9 cellular contexts compared by ENCODE assay signal in the genomic region with DNA sequence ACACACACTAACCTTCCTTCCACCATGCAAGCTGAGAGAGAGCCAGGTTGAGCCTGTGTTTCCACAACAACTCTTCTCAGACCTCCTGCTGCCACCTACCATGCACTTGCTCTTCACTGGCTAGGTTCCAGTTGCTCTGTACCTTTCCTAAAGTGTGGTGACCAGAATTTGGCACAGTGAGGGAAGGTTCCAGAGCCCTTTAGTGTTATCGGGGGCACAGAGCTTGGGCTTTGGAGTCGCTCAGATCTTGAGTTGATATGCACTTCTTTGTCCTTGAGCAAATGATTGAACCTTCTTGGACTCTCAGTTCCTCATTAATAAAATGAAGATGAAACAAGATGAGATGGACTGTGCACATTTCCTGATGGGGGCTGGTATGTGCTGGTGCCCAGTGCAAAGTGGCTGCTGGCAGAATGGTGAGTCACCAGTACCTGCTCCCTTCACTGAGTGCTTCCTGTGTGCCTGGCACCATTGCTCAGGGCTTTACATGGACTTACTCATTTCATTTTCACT. TPM values are rescaled to one million over a fixed set of nuclear protein-coding genes. Genes with fewer than 3 reads are reported as not detected.
DNase-seq lines count a peak whose midpoint lies in the region; ATAC-seq, FAIRE-seq and TF ChIP-seq lines count a peak whose summit lies in the region.
"Had no signal": no experiment of that assay in that cellular context is flagged by ENCODE, and none has a peak within 500 bp of the region (broad histone marks: within the 10 kb centered on the region; RNA-seq: fewer than 3 reads in every experiment).

No MANE protein-coding gene starts in this region.

- peak; percentile 59 for DNase-seq in ACHN
- DNase-seq in activated CD8-positive, alpha-beta memory T cell treated with anti-CD3 and anti-CD28 coated beads, Interleukin-2, amount 50 U/mL, for 4 hours, result no peak
- DNase-seq in kidney, result no peak
- DNase-seq in endothelial cell (ENCODE audit: low spot score), result no peak
- DNase-seq: stimulated activated CD4-positive, alpha-beta T cell treated with anti-CD3 and anti-CD28 coated beads, Interleukin-4, amount 100 ng/mL, for 4 hours had no signal

- H3K4me3 Mint-ChIP-seq in activated T-helper 17 cell treated with anti-CD3 and anti-CD28 coated beads, Interleukin-2, amount 50 U/mL, for 72 hours, result no peak overlapping the region
- no peak overlapping the region for H3K4me3 Mint-ChIP-seq in endothelial cell (ENCODE audit: unreplicated experiment)

- intact Hi-C loops in kidney (cut with DNase I), result no loop called here

- no peaks in the 10 kb centered on the region for H3K4me1 Mint-ChIP-seq in activated T-helper 17 cell treated with anti-CD3 and anti-CD28 coated beads, Interleukin-2, amount 50 U/mL, for 72 hours
- H3K4me1 Mint-ChIP-seq in endothelial cell (ENCODE audit: unreplicated experiment), result peaks cover 13% of the 10 kb centered on the region

- no peak overlapping the region for H3K4me3 ChIP-seq in kidney (ENCODE audit: low read length in 2 of 2)

- no peak overlapping the region for H3K9ac ChIP-seq in kidney (ENCODE audit: low read length in 2 of 2)

- H3K36me3 Mint-ChIP-seq in activated T-helper 17 cell treated with anti-CD3 and anti-CD28 coated beads, Interleukin-2, amount 50 U/mL, for 72 hours (ENCODE audit: low read depth), result no peaks in the 10 kb centered on the region
- no peaks in the 10 kb centered on the region for H3K36me3 Mint-ChIP-seq in endothelial cell (ENCODE audit: low read depth, unreplicated experiment)

- H3K27ac ChIP-seq in kidney (ENCODE audit: low read depth in 2 of 2, low read length in 2 of 2), result no peak overlapping the region

- no peaks in the 10 kb centered on the region for H3K9me3 ChIP-seq in kidney (ENCODE audit: control insufficient read depth in 1 of 2, low read length in 2 of 2)

- H3K9me3 Mint-ChIP-seq in activated T-helper 17 cell treated with anti-CD3 and anti-CD28 coated beads, Interleukin-2, amount 50 U/mL, for 72 hours, result no peaks in the 10 kb centered on the region
- H3K9me3 Mint-ChIP-seq in endothelial cell (ENCODE audit: unreplicated experiment), result no peaks in the 10 kb centered on the region

- TF ChIP-seq CTCF in kidney (IDR thresholded peaks at IDR 0.05; ENCODE audit: borderline replicate concordance, extremely low read depth, insufficient read depth), result no peak
- TF ChIP-seq CTCF in endothelial cell (IDR thresholded peaks at IDR 0.05; ENCODE audit: unreplicated experiment), result no peak

- ATAC-seq in GM19035 (IDR thresholded peaks at IDR 0.05; ENCODE audit: unreplicated experiment) (peak; percentile 62), HG03103 (IDR thresholded peaks at IDR 0.05; ENCODE audit: low read depth, unreplicated experiment) (peak; percentile 88), SK-N-SH treated with all-trans-retinoic acid at 6 μM for 48 hours (peak; percentile 84)
- ATAC-seq in activated T-helper 17 cell treated with anti-CD3 and anti-CD28 coated beads, Interleukin-2, amount 50 U/mL, for 72 hours (replicated peaks), result no peak

- peaks cover 3% of the 10 kb centered on the region for H3K27me3 Mint-ChIP-seq in activated T-helper 17 cell treated with anti-CD3 and anti-CD28 coated beads, Interleukin-2, amount 50 U/mL, for 72 hours
- H3K27me3 Mint-ChIP-seq in endothelial cell (ENCODE audit: unreplicated experiment), result peaks cover 2% of the 10 kb centered on the region

- no peak overlapping the region for H3K27ac Mint-ChIP-seq in activated T-helper 17 cell treated with anti-CD3 and anti-CD28 coated beads, Interleukin-2, amount 50 U/mL, for 72 hours
- H3K27ac Mint-ChIP-seq in endothelial cell (ENCODE audit: unreplicated experiment), result no peak overlapping the region

- H3K36me3 ChIP-seq in kidney (ENCODE audit: control insufficient read depth in 1 of 2, insufficient read depth in 2 of 2, low read length in 2 of 2), result no peaks in the 10 kb centered on the region

- FAIRE-seq in kidney (lab: Jason Lieb, UNC), result no peak

- peaks cover 0 to 5% of the 10 kb centered on the region in 2 donors for H3K4me1 ChIP-seq in kidney (ENCODE audit: control insufficient read depth in 1 of 2, insufficient read depth in 1 of 2, low read depth in 1 of 2, low read length in 2 of 2)

- in situ Hi-C loops in ACHN (cut with HindIII; ENCODE audit: low pct_ligation_motif_present, low pct_unique_long_range_greater_than_20kb, low sequenced_read_pairs), result no loop called here

TF ChIP-seq in SK-N-SH treated with all-trans-retinoic acid at 6 μM for 48 hours, 23 proteins besides CTCF, POLR2A, EP300 and RAD21:
- TF ChIP-seq ESRRG (CRISPR knock-in tag; IDR thresholded peaks at IDR 0.05) (no peak), ZFP3 (CRISPR knock-in tag; IDR thresholded peaks at IDR 0.05) (no peak), GLIS3 (CRISPR knock-in tag; IDR thresholded peaks at IDR 0.05) (no peak), ZFP30 (CRISPR knock-in tag; IDR thresholded peaks at IDR 0.05) (no peak), SNAI2 (CRISPR knock-in tag; IDR thresholded peaks at IDR 0.05) (no peak), CSDC2 (CRISPR knock-in tag; IDR thresholded peaks at IDR 0.05) (no peak)
- TF ChIP-seq, protein P1, sequence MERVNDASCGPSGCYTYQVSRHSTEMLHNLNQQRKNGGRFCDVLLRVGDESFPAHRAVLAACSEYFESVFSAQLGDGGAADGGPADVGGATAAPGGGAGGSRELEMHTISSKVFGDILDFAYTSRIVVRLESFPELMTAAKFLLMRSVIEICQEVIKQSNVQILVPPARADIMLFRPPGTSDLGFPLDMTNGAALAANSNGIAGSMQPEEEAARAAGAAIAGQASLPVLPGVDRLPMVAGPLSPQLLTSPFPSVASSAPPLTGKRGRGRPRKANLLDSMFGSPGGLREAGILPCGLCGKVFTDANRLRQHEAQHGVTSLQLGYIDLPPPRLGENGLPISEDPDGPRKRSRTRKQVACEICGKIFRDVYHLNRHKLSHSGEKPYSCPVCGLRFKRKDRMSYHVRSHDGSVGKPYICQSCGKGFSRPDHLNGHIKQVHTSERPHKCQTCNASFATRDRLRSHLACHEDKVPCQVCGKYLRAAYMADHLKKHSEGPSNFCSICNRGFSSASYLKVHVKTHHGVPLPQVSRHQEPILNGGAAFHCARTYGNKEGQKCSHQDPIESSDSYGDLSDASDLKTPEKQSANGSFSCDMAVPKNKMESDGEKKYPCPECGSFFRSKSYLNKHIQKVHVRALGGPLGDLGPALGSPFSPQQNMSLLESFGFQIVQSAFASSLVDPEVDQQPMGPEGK (CRISPR knock-in tag; IDR thresholded peaks at IDR 0.05; ENCODE audit: borderline replicate concordance), result no peak

RNA-seq across cellular contexts. Expression of gene NEDD4L, which starts 47.1 kb away (rescaled TPM):
- 90.8 TPM for total RNA-seq in kidney
- polyA plus RNA-seq in kidney (ENCODE audit: insufficient read depth, low read depth, low replicate concordance), result 95.7 TPM
- 1 to 10 TPM; 6.5 to 8.0 TPM for total RNA-seq in activated T-helper 17 cell treated with anti-CD3 and anti-CD28 coated beads, Interleukin-2, amount 50 U/mL, for 72 hours
- total RNA-seq in endothelial cell (ENCODE audit: unreplicated experiment), result 42.8 TPM
